ENCODE assay signal across 8 cellular contexts in genomic region chr2:96637385-96638143, GRCh38. TPM values are rescaled to one million over a fixed set of nuclear protein-coding genes. Genes with fewer than 3 reads are reported as not detected.
DNase-seq lines count a peak whose midpoint lies in the region; ATAC-seq, FAIRE-seq and TF ChIP-seq lines count a peak whose summit lies in the region.

No MANE protein-coding gene starts in this region.

- H3K9ac ChIP-seq in HUES6 (ENCODE audit: low read length), result peak overlapping the region; percentile 74

- ATAC-seq in GM21526 (IDR thresholded peaks at IDR 0.05; ENCODE audit: low FRiP score, unreplicated experiment) (peak; percentile 68), SK-N-SH treated with all-trans-retinoic acid at 6 μM for 48 hours (peak; percentile 87), Right ventricle myocardium inferior (peak; percentile 91), pancreas (peak; percentile 87 to 92 (median 89))
- peak; percentile 87 to 94 for ATAC-seq in activated naive CD4-positive, alpha-beta T cell treated with anti-CD3 and anti-CD28 coated beads, Interleukin-2, amount 50 U/mL, for 72 hours

- peaks cover 25% of the 10 kb centered on the region for H3K36me3 ChIP-seq in HUES6 (ENCODE audit: control insufficient read depth, insufficient read depth, low read length)
- H3K36me3 ChIP-seq in pancreas, result no peaks in the 10 kb centered on the region
- H3K36me3 ChIP-seq in thyroid gland, result no peaks in the 10 kb centered on the region

- H3K4me1 ChIP-seq in HUES6 (ENCODE audit: control insufficient read depth, insufficient read depth, low read length), result peaks cover 10% of the 10 kb centered on the region
- H3K4me1 ChIP-seq in pancreas, result peaks cover 6 to 19% (median 14%) of the 10 kb centered on the region in 3 donors
- peaks cover 32 to 34% of the 10 kb centered on the region in 2 donors for H3K4me1 ChIP-seq in thyroid gland

- WGBS in pancreas, 2 donors, result 1% methylated on average over 34 to 50 of the region's 50 CpGs
- 1 to 2% methylated on average over 23 to 41 of the region's 50 CpGs for WGBS in thyroid gland, 2 donors

- no peaks in the 10 kb centered on the region for H3K9me3 Mint-ChIP-seq in activated naive CD4-positive, alpha-beta T cell treated with anti-CD3 and anti-CD28 coated beads, Interleukin-2, amount 50 U/mL, for 72 hours

- H3K27me3 ChIP-seq in HUES6 (ENCODE audit: control insufficient read depth, insufficient read depth, low read length) (no peaks in the 10 kb centered on the region), pancreas (no peaks in the 10 kb centered on the region), thyroid gland (no peaks in the 10 kb centered on the region)

- intact Hi-C loops in Right ventricle myocardium inferior (cut with DNase I), result loop anchor here (1.0 to 5.0 kb wide), 5 partner anchors 10 to 180 kb away; partner anchors contain the start of genes CNNM3, CNNM4 and LMAN2L
- intact Hi-C loops in pancreas (cut with DNase I), result no loop called here
- intact Hi-C loops in thyroid gland (cut with DNase I), result loop anchor here (5.0 to 10.0 kb wide), 3 partner anchors 103 to 167 kb away; partner anchors contain the start of genes ARID5A and CNNM4

- H3K4me3 ChIP-seq in HUES6 (ENCODE audit: low read depth, low read length), result peak overlapping the region; percentile 91
- H3K4me3 ChIP-seq in pancreas, result peak overlapping the region; percentile 40 to 61 (median 58)
- H3K4me3 ChIP-seq in thyroid gland (replicated peaks in 1 of 3), result peak overlapping the region; percentile 2 to 70 (median 48)

- TF ChIP-seq POLR2A in thyroid gland (IDR thresholded peaks at IDR 0.05), result no peak

- peak overlapping the region; percentile 92 to 93 for H3K27ac Mint-ChIP-seq in activated naive CD4-positive, alpha-beta T cell treated with anti-CD3 and anti-CD28 coated beads, Interleukin-2, amount 50 U/mL, for 72 hours

- peaks cover 25% of the 10 kb centered on the region in 2 donors for H3K36me3 Mint-ChIP-seq in activated naive CD4-positive, alpha-beta T cell treated with anti-CD3 and anti-CD28 coated beads, Interleukin-2, amount 50 U/mL, for 72 hours

- DNase-seq in DMS53 (lab: John Stamatoyannopoulos, UW) (peak; percentile 95), Right ventricle myocardium inferior (ENCODE audit: missing footprints) (peak; percentile 95), pancreas (peak; percentile 86 to 93 (median 88)), thyroid gland (peak; percentile 85)
- DNase-seq in activated naive CD4-positive, alpha-beta T cell treated with anti-CD3 and anti-CD28 coated beads, Interleukin-2, amount 50 U/mL, for 72 hours (ENCODE audit: low spot score in 2 of 2), result peak in 1 of 2 donors; percentile 75

- FAIRE-seq in pancreas (lab: Jason Lieb, UNC), result no peak

- TF ChIP-seq CTCF in pancreas (IDR thresholded peaks at IDR 0.05), result no peak
- TF ChIP-seq CTCF in thyroid gland (IDR thresholded peaks at IDR 0.05), result no peak

- no peaks in the 10 kb centered on the region for H3K9me3 ChIP-seq in HUES6 (ENCODE audit: control insufficient read depth, insufficient read depth, low read depth, low read length)
- H3K9me3 ChIP-seq in pancreas, result no peaks in the 10 kb centered on the region
- H3K9me3 ChIP-seq in thyroid gland, result no peaks in the 10 kb centered on the region

- H3K27ac ChIP-seq in HUES6 (ENCODE audit: low read depth, low read length), result peak overlapping the region; percentile 34; the same call in 1 of the 2 replicates
- H3K27ac ChIP-seq in pancreas, result peak overlapping the region; percentile 83 to 95 (median 92)
- peak overlapping the region; percentile 64 to 87 (median 85) for H3K27ac ChIP-seq in thyroid gland

TF ChIP-seq in SK-N-SH treated with all-trans-retinoic acid at 6 μM for 48 hours, 23 proteins besides CTCF, POLR2A, EP300 and RAD21:
- TF ChIP-seq PATZ1 (CRISPR knock-in tag; IDR thresholded peaks at IDR 0.05; ENCODE audit: borderline replicate concordance) (0 out of 2 replicates have a peak, but pooled peaks have one; percentile 42), ZFP30 (CRISPR knock-in tag; IDR thresholded peaks at IDR 0.05) (no peak), ZNF8 (CRISPR knock-in tag; IDR thresholded peaks at IDR 0.05) (no peak), CSRNP3 (CRISPR knock-in tag; IDR thresholded peaks at IDR 0.05) (0 out of 2 replicates have a peak, but pooled peaks have one; percentile 34), ESRRG (CRISPR knock-in tag; IDR thresholded peaks at IDR 0.05) (0 out of 2 replicates have a peak, but pooled peaks have one; percentile 12), ZNF565 (CRISPR knock-in tag; conservative IDR thresholded peaks at IDR 0.05; ENCODE audit: low read depth) (no peak), ISL1 (CRISPR knock-in tag; IDR thresholded peaks at IDR 0.05) (no peak)

RNA-seq across cellular contexts. Expression of gene KANSL3, which starts 0.5 kb away (rescaled TPM):
- total RNA-seq in activated naive CD4-positive, alpha-beta T cell treated with anti-CD3 and anti-CD28 coated beads, Interleukin-2, amount 50 U/mL, for 72 hours, result 10 to 100 TPM; 51.4 to 53.6 TPM
- total RNA-seq in Right ventricle myocardium inferior, result 31.9 TPM
- 10 to 100 TPM; 14.8 to 28.9 (median 18.2) TPM for total RNA-seq in pancreas
- 10 to 100 TPM; 20.0 to 27.8 TPM for polyA plus RNA-seq in pancreas
- total RNA-seq in thyroid gland, result 10 to 100 TPM; 46.2 to 65.5 (median 55.8) TPM

RNA-seq across cellular contexts. Expression of gene FER1L5, which starts 5.0 kb away (rescaled TPM):
- not detected for total RNA-seq in activated naive CD4-positive, alpha-beta T cell treated with anti-CD3 and anti-CD28 coated beads, Interleukin-2, amount 50 U/mL, for 72 hours
- not detected for total RNA-seq in Right ventricle myocardium inferior
- total RNA-seq in pancreas, result 1 to 10 TPM in 3 of 6 donors, under 1 TPM in 3; 0.93 to 1.5 (median 1.2) TPM
- polyA plus RNA-seq in pancreas, result 1 to 10 TPM; 1.2 to 3.2 TPM
- total RNA-seq in thyroid gland, result 1 to 10 TPM in 1 of 4 donors, under 1 TPM in 3; 0.11 to 1.5 (median 0.34) TPM

Comparison
In these comparisons a context has a peak if more than half of its experiments do, and no peak if none do; other contexts are left out.
1. H3K27ac ChIP-seq: peak in every context shown above with its lines; median percentile 92 in pancreas; 85 in thyroid gland; 34 in HUES6.
2. intact Hi-C loops: an anchor here in Right ventricle myocardium inferior (1.0 to 5.0 kb wide) and thyroid gland (5.0 to 10.0 kb wide); none called in pancreas.